ENCODE assay signal across 9 cellular contexts in the genomic region with DNA sequence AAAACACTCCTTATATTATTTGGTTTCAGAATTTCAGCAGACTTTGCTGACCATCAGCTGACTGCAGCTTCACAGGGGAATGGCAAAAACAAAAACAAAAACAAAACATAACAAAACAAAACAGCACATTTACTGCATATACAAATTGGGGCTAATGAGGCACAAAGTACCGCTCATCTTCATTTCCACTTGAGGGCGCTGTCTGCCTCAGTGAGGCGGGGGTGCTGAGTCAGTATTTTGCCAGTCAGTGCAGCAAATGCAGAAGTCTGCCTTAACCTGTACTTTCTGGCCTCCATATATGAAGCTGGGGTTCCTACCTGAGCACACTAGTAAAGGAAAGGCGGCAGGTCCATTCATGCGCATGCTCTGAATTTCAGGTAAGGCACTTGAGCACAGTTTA. TPM values are rescaled to one million over a fixed set of nuclear protein-coding genes. Genes with fewer than 3 reads are reported as not detected.
DNase-seq lines count a peak whose midpoint lies in the region; ATAC-seq, FAIRE-seq and TF ChIP-seq lines count a peak whose summit lies in the region.
"Had no signal": no experiment of that assay in that cellular context is flagged by ENCODE, and none has a peak within 500 bp of the region (broad histone marks: within the 10 kb centered on the region; RNA-seq: fewer than 3 reads in every experiment).

No MANE protein-coding gene starts in this region.

- H3K4me1 Mint-ChIP-seq in naive thymus-derived CD4-positive, alpha-beta T cell: peaks cover 0 to 24% (median 0%) of the 10 kb centered on the region in 7 donors

- H3K27me3 Mint-ChIP-seq in naive thymus-derived CD4-positive, alpha-beta T cell: peaks cover 0 to 20% (median 0%) of the 10 kb centered on the region in 5 donors

- TF ChIP-seq POLR2A in H54 (IDR thresholded peaks at IDR 0.05; ENCODE audit: low read depth, low read length) (no peak), Peyer's patch (IDR thresholded peaks at IDR 0.05) (no peak), adrenal gland (IDR thresholded peaks at IDR 0.05) (no peak)

- no peaks in the 10 kb centered on the region for H3K36me3 Mint-ChIP-seq in naive thymus-derived CD4-positive, alpha-beta T cell

- no peak overlapping the region for H3K4me3 Mint-ChIP-seq in naive thymus-derived CD4-positive, alpha-beta T cell

- peak in 5 of 6 experiments; percentile 3 to 56 (median 45) for TF ChIP-seq CTCF in Peyer's patch (IDR thresholded peaks at IDR 0.05)
- TF ChIP-seq CTCF in adrenal gland (IDR thresholded peaks at IDR 0.05): peak in 4 of 6 experiments; percentile 31 to 40 (median 38)

- no peaks in the 10 kb centered on the region for H3K36me3 ChIP-seq in Peyer's patch
- no peaks in the 10 kb centered on the region for H3K36me3 ChIP-seq in adrenal gland (replicated peaks in 1 of 2)
- H3K36me3 ChIP-seq in naive thymus-derived CD4-positive, alpha-beta T cell (ENCODE audit: control insufficient read depth in 2 of 3, insufficient read depth in 3 of 3, low read length in 3 of 3): no peaks in the 10 kb centered on the region

- peak; percentile 78 for FAIRE-seq in H54 (lab: Jason Lieb, UNC)

- H3K27me3 ChIP-seq in Peyer's patch: no peaks in the 10 kb centered on the region
- H3K27me3 ChIP-seq in adrenal gland: no peaks in the 10 kb centered on the region
- no peaks in the 10 kb centered on the region for H3K27me3 ChIP-seq in naive thymus-derived CD4-positive, alpha-beta T cell (ENCODE audit: control insufficient read depth in 2 of 2, insufficient read depth in 2 of 2, low read length in 2 of 2)

- intact Hi-C loops in adrenal gland (cut with DNase I): no loop called here
- intact Hi-C loops in naive thymus-derived CD4-positive, alpha-beta T cell (cut with micrococcal nuclease): loop anchor here (1.0 to 10.0 kb wide), 9 partner anchors 53 to 1822 kb away; a partner anchor contains a TSS

- H3K27ac Mint-ChIP-seq in naive thymus-derived CD4-positive, alpha-beta T cell: no peak overlapping the region

- WGBS in adrenal gland, 4 donors: 16 to 47% (median 39%) methylated on average over 3 to 5 of the region's 5 CpGs

- H3K27ac ChIP-seq in Peyer's patch (no peak overlapping the region), adrenal gland (no peak overlapping the region)
- H3K27ac ChIP-seq in naive thymus-derived CD4-positive, alpha-beta T cell (ENCODE audit: low read depth, low read length): no peak overlapping the region
- H3K27ac ChIP-seq: skin epidermis had no signal

- no peak overlapping the region for H3K4me3 ChIP-seq in Peyer's patch
- no peak overlapping the region for H3K4me3 ChIP-seq in adrenal gland
- H3K4me3 ChIP-seq in naive thymus-derived CD4-positive, alpha-beta T cell (ENCODE audit: low read length): no peak overlapping the region
- H3K4me3 ChIP-seq: skin epidermis had no signal

- H3K9me3 ChIP-seq in Peyer's patch: no peaks in the 10 kb centered on the region
- no peaks in the 10 kb centered on the region for H3K9me3 ChIP-seq in adrenal gland (replicated peaks in 1 of 3)
- no peaks in the 10 kb centered on the region for H3K9me3 ChIP-seq in naive thymus-derived CD4-positive, alpha-beta T cell (ENCODE audit: control insufficient read depth in 2 of 3, low read length in 3 of 3)

- CTCF ChIA-PET in naive thymus-derived CD4-positive, alpha-beta T cell (lab: Charles Lee): interaction anchor here (0.6 to 2.7 kb wide), 12 partner anchors 9 to 282 kb away, joined by 3 to 11 read pairs (median 4); no protein-coding TSS in a partner anchor

- DNase-seq in EH (ENCODE audit: low read depth) (peak; percentile 48), H54 (ENCODE audit: insufficient read length, low spot score) (peak; percentile 12), Peyer's patch (peak in 2 of 3 donors; percentile 19 to 60), adrenal gland (peak in 4 of 7 donors; percentile 15 to 33 (median 22)), COLO829 (ENCODE audit: low spot score) (no peak)
- DNase-seq in naive thymus-derived CD4-positive, alpha-beta T cell: peak in 8 of 9 donors; percentile 5 to 60 (median 20)
- DNase-seq in effector CD8-positive, alpha-beta T cell (lab: John Stamatoyannopoulos, UW): no peak

- H3K9me3 Mint-ChIP-seq in naive thymus-derived CD4-positive, alpha-beta T cell: no peaks in the 10 kb centered on the region

- ATAC-seq in naive thymus-derived CD4-positive, alpha-beta T cell: peak; percentile 73
- ATAC-seq in HG02623 (IDR thresholded peaks at IDR 0.05; ENCODE audit: unreplicated experiment): no peak

- H3K4me1 ChIP-seq in Peyer's patch (no peaks in the 10 kb centered on the region), adrenal gland (replicated peaks in 1 of 2) (no peaks in the 10 kb centered on the region)
- no peaks in the 10 kb centered on the region for H3K4me1 ChIP-seq in naive thymus-derived CD4-positive, alpha-beta T cell (ENCODE audit: control insufficient read depth in 2 of 2, insufficient read depth in 2 of 2, low read length in 2 of 2)

- POLR2A ChIA-PET in naive thymus-derived CD4-positive, alpha-beta T cell (lab: Charles Lee): no interaction called here

RNA-seq across cellular contexts. Expression of a gene that starts 13.5 kb away (rescaled TPM):
- total RNA-seq in Peyer's patch: not detected
- total RNA-seq in adrenal gland: 1 to 10 TPM in 7 of 8 donors, not detected in 1; 1.5 to 4.1 (median 2.7) TPM
- 1 to 10 TPM; 1.4 to 6.4 (median 5.7) TPM for polyA plus RNA-seq in adrenal gland
- 1 to 10 TPM in 1 of 5 experiments, under 1 TPM in 1, not detected in 3; 0.92 to 1.2 TPM for total RNA-seq in naive thymus-derived CD4-positive, alpha-beta T cell
- polyA plus RNA-seq in naive thymus-derived CD4-positive, alpha-beta T cell: not detected

Comparison
In these comparisons a context has a peak if more than half of its experiments do, and no peak if none do; other contexts are left out.
1. DNase-seq: peak in EH (single experiment), H54 (single experiment), Peyer's patch (2 of 3), adrenal gland (4 of 7) and naive thymus-derived CD4-positive, alpha-beta T cell (8 of 9); none in COLO829 (single experiment) and effector CD8-positive, alpha-beta T cell (single experiment).
2. intact Hi-C loops: an anchor here in naive thymus-derived CD4-positive, alpha-beta T cell (1.0 to 10.0 kb wide); none called in adrenal gland.